ENCODE assay signal across 8 cellular contexts in the genomic region with DNA sequence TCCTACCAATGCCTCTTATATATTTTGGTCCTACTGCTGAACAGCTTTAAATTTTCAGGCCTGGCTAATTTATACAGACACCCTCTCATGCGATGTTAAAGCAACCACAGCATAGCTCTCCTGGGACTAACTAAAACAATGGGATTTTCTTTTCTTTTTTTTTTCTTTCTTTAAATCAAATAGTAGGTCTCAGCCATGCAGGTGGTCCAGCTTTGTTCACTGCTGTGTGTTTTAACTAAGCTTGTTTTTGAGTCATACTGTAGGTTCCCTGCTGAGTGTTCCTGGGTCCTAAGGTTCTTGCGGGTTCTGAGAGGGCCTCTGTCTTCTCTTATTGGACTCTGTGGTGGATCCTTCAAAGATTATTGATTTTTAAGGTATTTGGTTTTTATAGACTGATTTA.
"Had no signal": no experiment of that assay in that cellular context is flagged by ENCODE, and none has a peak within 500 bp of the region (broad histone marks: within the 10 kb centered on the region; RNA-seq: fewer than 3 reads in every experiment).

No MANE protein-coding gene starts in this region.

- DNase-seq: IMR-90, KBM-7, KG1 had no signal

- H3K4me3 ChIP-seq: K562 had no signal

- H3K4me3 Mint-ChIP-seq: IgD-negative memory B cell had no signal

- FAIRE-seq: HTR-8/SVneo, K562 had no signal

- H3K27ac ChIP-seq: HL-60, KMS-11 had no signal

- H3K27me3 Mint-ChIP-seq: IgD-negative memory B cell had no signal

- H3K9ac ChIP-seq: KMS-11 had no signal

- H3K4me1 Mint-ChIP-seq: IgD-negative memory B cell had no signal

- H3K27ac Mint-ChIP-seq: IgD-negative memory B cell had no signal

- H3K4me2 ChIP-seq: KMS-11 had no signal

- H3K36me3 Mint-ChIP-seq: IgD-negative memory B cell had no signal

- ATAC-seq: K562 had no signal
